Comparison of ENCODE assay signal across 1 cellular context in genomic region chr1:155244368-155245162, GRCh38.
TF ChIP-seq lines count a peak whose summit lies in the region.

No MANE protein-coding gene starts in this region.

TF ChIP-seq in WTC11, 78 proteins besides CTCF, POLR2A, EP300 and RAD21 (continued from another document):
- TF ChIP-seq, protein P1, sequence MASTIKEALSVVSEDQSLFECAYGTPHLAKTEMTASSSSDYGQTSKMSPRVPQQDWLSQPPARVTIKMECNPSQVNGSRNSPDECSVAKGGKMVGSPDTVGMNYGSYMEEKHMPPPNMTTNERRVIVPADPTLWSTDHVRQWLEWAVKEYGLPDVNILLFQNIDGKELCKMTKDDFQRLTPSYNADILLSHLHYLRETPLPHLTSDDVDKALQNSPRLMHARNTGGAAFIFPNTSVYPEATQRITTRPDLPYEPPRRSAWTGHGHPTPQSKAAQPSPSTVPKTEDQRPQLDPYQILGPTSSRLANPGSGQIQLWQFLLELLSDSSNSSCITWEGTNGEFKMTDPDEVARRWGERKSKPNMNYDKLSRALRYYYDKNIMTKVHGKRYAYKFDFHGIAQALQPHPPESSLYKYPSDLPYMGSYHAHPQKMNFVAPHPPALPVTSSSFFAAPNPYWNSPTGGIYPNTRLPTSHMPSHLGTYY (CRISPR knock-in tag; IDR thresholded peaks at IDR 0.05) = no peak
- peak; percentile 94 for TF ChIP-seq MAX (CRISPR knock-in tag; IDR thresholded peaks at IDR 0.05)
- TF ChIP-seq SMAD4 (CRISPR knock-in tag; IDR thresholded peaks at IDR 0.05) = no peak
- 0 out of 2 replicates have a peak, but pooled peaks have one; percentile 59 for TF ChIP-seq ZNF232 (CRISPR knock-in tag; IDR thresholded peaks at IDR 0.05)
- TF ChIP-seq NR2C2 (CRISPR knock-in tag; IDR thresholded peaks at IDR 0.05) = no peak
- no peak for TF ChIP-seq TCF7 (CRISPR knock-in tag; IDR thresholded peaks at IDR 0.05; ENCODE audit: low read depth)
- no peak for TF ChIP-seq HMGA2 (CRISPR knock-in tag; IDR thresholded peaks at IDR 0.05)
- TF ChIP-seq ETV6 (CRISPR knock-in tag; IDR thresholded peaks at IDR 0.05) = peak; percentile 91
- TF ChIP-seq SP1 (CRISPR knock-in tag; conservative IDR thresholded peaks at IDR 0.05) = peak; percentile 80
- TF ChIP-seq, protein P2, sequence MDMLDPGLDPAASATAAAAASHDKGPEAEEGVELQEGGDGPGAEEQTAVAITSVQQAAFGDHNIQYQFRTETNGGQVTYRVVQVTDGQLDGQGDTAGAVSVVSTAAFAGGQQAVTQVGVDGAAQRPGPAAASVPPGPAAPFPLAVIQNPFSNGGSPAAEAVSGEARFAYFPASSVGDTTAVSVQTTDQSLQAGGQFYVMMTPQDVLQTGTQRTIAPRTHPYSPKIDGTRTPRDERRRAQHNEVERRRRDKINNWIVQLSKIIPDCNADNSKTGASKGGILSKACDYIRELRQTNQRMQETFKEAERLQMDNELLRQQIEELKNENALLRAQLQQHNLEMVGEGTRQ (CRISPR knock-in tag; IDR thresholded peaks at IDR 0.05) = peak; percentile 68
- TF ChIP-seq FOXP1 (CRISPR knock-in tag; IDR thresholded peaks at IDR 0.05; ENCODE audit: borderline replicate concordance) = peak; percentile 90; the same call in 1 of the 2 replicates
- TF ChIP-seq TP53 (CRISPR knock-in tag; IDR thresholded peaks at IDR 0.05) = no peak
- peak; percentile 87 for TF ChIP-seq TEAD1 (CRISPR knock-in tag; IDR thresholded peaks at IDR 0.05)
- TF ChIP-seq ZNF416 (CRISPR knock-in tag; IDR thresholded peaks at IDR 0.05) = no peak
- TF ChIP-seq, protein P3, sequence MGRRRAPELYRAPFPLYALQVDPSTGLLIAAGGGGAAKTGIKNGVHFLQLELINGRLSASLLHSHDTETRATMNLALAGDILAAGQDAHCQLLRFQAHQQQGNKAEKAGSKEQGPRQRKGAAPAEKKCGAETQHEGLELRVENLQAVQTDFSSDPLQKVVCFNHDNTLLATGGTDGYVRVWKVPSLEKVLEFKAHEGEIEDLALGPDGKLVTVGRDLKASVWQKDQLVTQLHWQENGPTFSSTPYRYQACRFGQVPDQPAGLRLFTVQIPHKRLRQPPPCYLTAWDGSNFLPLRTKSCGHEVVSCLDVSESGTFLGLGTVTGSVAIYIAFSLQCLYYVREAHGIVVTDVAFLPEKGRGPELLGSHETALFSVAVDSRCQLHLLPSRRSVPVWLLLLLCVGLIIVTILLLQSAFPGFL (CRISPR knock-in tag; IDR thresholded peaks at IDR 0.05; ENCODE audit: borderline replicate concordance) = no peak; the same call in 1 of the 2 replicates
- no peak for TF ChIP-seq GABPB1 (CRISPR knock-in tag; IDR thresholded peaks at IDR 0.05)
- no peak for TF ChIP-seq EMX1 (CRISPR knock-in tag; IDR thresholded peaks at IDR 0.05)
- TF ChIP-seq NFATC4 (CRISPR knock-in tag; IDR thresholded peaks at IDR 0.05) = no peak
- TF ChIP-seq, protein P4, sequence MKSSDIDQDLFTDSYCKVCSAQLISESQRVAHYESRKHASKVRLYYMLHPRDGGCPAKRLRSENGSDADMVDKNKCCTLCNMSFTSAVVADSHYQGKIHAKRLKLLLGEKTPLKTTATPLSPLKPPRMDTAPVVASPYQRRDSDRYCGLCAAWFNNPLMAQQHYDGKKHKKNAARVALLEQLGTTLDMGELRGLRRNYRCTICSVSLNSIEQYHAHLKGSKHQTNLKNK (CRISPR knock-in tag; IDR thresholded peaks at IDR 0.05) = no peak
- peak; percentile 95 for TF ChIP-seq ZNF121 (CRISPR knock-in tag; IDR thresholded peaks at IDR 0.05)
- TF ChIP-seq RORB (CRISPR knock-in tag; IDR thresholded peaks at IDR 0.05) = no peak
- no peak for TF ChIP-seq ZNF317 (CRISPR knock-in tag; IDR thresholded peaks at IDR 0.05; ENCODE audit: borderline replicate concordance, low read depth)
- no peak for TF ChIP-seq ZNF532 (CRISPR knock-in tag; IDR thresholded peaks at IDR 0.05; ENCODE audit: borderline replicate concordance)
- no peak for TF ChIP-seq FOXJ3 (CRISPR knock-in tag; IDR thresholded peaks at IDR 0.05; ENCODE audit: borderline replicate concordance)
- TF ChIP-seq, protein P5, sequence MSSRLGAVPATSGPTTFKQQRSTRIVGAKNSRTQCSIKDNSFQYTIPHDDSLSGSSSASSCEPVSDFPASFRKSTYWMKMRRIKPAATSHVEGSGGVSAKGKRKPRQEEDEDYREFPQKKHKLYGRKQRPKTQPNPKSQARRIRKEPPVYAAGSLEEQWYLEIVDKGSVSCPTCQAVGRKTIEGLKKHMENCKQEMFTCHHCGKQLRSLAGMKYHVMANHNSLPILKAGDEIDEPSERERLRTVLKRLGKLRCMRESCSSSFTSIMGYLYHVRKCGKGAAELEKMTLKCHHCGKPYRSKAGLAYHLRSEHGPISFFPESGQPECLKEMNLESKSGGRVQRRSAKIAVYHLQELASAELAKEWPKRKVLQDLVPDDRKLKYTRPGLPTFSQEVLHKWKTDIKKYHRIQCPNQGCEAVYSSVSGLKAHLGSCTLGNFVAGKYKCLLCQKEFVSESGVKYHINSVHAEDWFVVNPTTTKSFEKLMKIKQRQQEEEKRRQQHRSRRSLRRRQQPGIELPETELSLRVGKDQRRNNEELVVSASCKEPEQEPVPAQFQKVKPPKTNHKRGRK (CRISPR knock-in tag; IDR thresholded peaks at IDR 0.05; ENCODE audit: borderline replicate concordance) = no peak
- TF ChIP-seq NR3C1 (CRISPR knock-in tag; conservative IDR thresholded peaks at IDR 0.05; ENCODE audit: low read depth) = no peak
- TF ChIP-seq SMAD3 (CRISPR knock-in tag; IDR thresholded peaks at IDR 0.05; ENCODE audit: borderline replicate concordance) = peak; percentile 48; the same call in 1 of the 2 replicates
- TF ChIP-seq HMGXB4 (CRISPR knock-in tag; IDR thresholded peaks at IDR 0.05) = peak; percentile 28; the same call in 1 of the 2 replicates
- TF ChIP-seq ELF4 (CRISPR knock-in tag; IDR thresholded peaks at IDR 0.05; ENCODE audit: low read depth) = no peak
- TF ChIP-seq, protein P6, sequence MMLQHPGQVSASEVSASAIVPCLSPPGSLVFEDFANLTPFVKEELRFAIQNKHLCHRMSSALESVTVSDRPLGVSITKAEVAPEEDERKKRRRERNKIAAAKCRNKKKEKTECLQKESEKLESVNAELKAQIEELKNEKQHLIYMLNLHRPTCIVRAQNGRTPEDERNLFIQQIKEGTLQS (CRISPR knock-in tag; conservative IDR thresholded peaks at IDR 0.05) = no peak
- TF ChIP-seq JAZF1 (CRISPR knock-in tag; IDR thresholded peaks at IDR 0.05) = no peak
- TF ChIP-seq ZNF281 (CRISPR knock-in tag; IDR thresholded peaks at IDR 0.05) = peak; percentile 82; the same call in 1 of the 2 replicates
- TF ChIP-seq NR1H2 (CRISPR knock-in tag; IDR thresholded peaks at IDR 0.05) = no peak
